ENCODE assay signal across 8 cellular contexts in genomic region chr16:15476971-15477370, GRCh38. TPM values are rescaled to one million over a fixed set of nuclear protein-coding genes. Genes with fewer than 3 reads are reported as not detected.
DNase-seq lines count a peak whose midpoint lies in the region; ATAC-seq and TF ChIP-seq lines count a peak whose summit lies in the region.
"Not testable (repeated sequence)": the region's sequence is repeated elsewhere in the genome, so short reads cannot be mapped to it uniquely, and the experiment has no call there.

No MANE protein-coding gene starts in this region.

- POLR2A ChIA-PET in activated CD4-positive, alpha-beta T cell treated with anti-CD3 and anti-CD28 coated beads, Interleukin-2, amount 10 ng/mL, durations not matched to agents 7 days and 5 days (lab: Charles Lee) = not testable (repeated sequence)

- H3K9me3 Mint-ChIP-seq in activated CD4-positive, alpha-beta T cell treated with anti-CD3 and anti-CD28 coated beads, Interleukin-2, amount 10 ng/mL, durations not matched to agents 7 days and 5 days = peaks cover 10% of the 10 kb centered on the region
- not testable (repeated sequence) for H3K9me3 Mint-ChIP-seq in activated T-cell treated with anti-CD3 and anti-CD28 coated beads, Interleukin-2, amount 50 U/mL, for 24 hours; activated T-helper 2 cell treated with anti-CD3 and anti-CD28 coated beads, Interferon-gamma antibody, Interleukin-2, Interleukin-4, amounts not matched to agents 10 μg/mL and 5 μg/mL and 100 μg/mL, durations not matched to agents 14 hours and 24 hours and 36 hours; activated naive CD8-positive, alpha-beta T cell (ENCODE audit: low read depth); stimulated activated effector memory CD8-positive, alpha-beta T cell treated with anti-CD3 and anti-CD28 coated beads, Interleukin-12 subunit alpha, Interleukin-12 subunit beta, amount 100 ng/mL, for 72 hours; type B pancreatic cell

- ATAC-seq in activated CD4-positive, CD25-positive, alpha-beta regulatory T cell treated with anti-CD3 and anti-CD28 coated beads, Interleukin-2, amount 50 U/mL, for 24 hours = peak; percentile 46 to 73
- ATAC-seq in stimulated activated effector memory CD8-positive, alpha-beta T cell treated with anti-CD3 and anti-CD28 coated beads, Interleukin-12 subunit alpha, Interleukin-12 subunit beta, amount 100 ng/mL, for 72 hours = not testable (repeated sequence)

- not testable (repeated sequence) for H3K4me3 Mint-ChIP-seq in activated CD4-positive, alpha-beta T cell treated with anti-CD3 and anti-CD28 coated beads, Interleukin-2, amount 10 ng/mL, durations not matched to agents 7 days and 5 days; activated T-cell treated with anti-CD3 and anti-CD28 coated beads, Interleukin-2, amount 50 U/mL, for 24 hours; activated T-helper 2 cell treated with anti-CD3 and anti-CD28 coated beads, Interferon-gamma antibody, Interleukin-2, Interleukin-4, amounts not matched to agents 10 μg/mL and 5 μg/mL and 100 μg/mL, durations not matched to agents 14 hours and 24 hours and 36 hours (ENCODE audit: low read depth); stimulated activated effector memory CD8-positive, alpha-beta T cell treated with anti-CD3 and anti-CD28 coated beads, Interleukin-12 subunit alpha, Interleukin-12 subunit beta, amount 100 ng/mL, for 72 hours; type B pancreatic cell
- peak overlapping the region; percentile 5 for H3K4me3 Mint-ChIP-seq in activated naive CD8-positive, alpha-beta T cell

- not testable (repeated sequence) for DNase-seq in activated CD4-positive, alpha-beta T cell treated with anti-CD3 and anti-CD28 coated beads, Interleukin-2, amount 10 ng/mL, durations not matched to agents 7 days and 5 days; activated T-cell treated with anti-CD3 and anti-CD28 coated beads, Interleukin-2, amount 50 U/mL, for 24 hours; activated T-helper 2 cell treated with anti-CD3 and anti-CD28 coated beads, Interferon-gamma antibody, Interleukin-2, Interleukin-4, amounts not matched to agents 10 μg/mL and 5 μg/mL and 100 μg/mL, durations not matched to agents 14 hours and 24 hours and 36 hours (ENCODE audit: low spot score); stimulated activated effector memory CD8-positive, alpha-beta T cell treated with anti-CD3 and anti-CD28 coated beads, Interleukin-12 subunit alpha, Interleukin-12 subunit beta, amount 100 ng/mL, for 72 hours (ENCODE audit: low spot score in 2 of 2)
- DNase-seq in stimulated activated CD4-positive, alpha-beta T cell treated with anti-CD3 and anti-CD28 coated beads, Interleukin-15, amount 100 ng/mL, for 24 hours = peak; percentile 9
- peak; percentile 8 for DNase-seq in type B pancreatic cell (ENCODE audit: extremely low spot score, unreplicated experiment)

- H3K27ac Mint-ChIP-seq in activated CD4-positive, alpha-beta T cell treated with anti-CD3 and anti-CD28 coated beads, Interleukin-2, amount 10 ng/mL, durations not matched to agents 7 days and 5 days = peak overlapping the region; percentile 41
- H3K27ac Mint-ChIP-seq in activated T-cell treated with anti-CD3 and anti-CD28 coated beads, Interleukin-2, amount 50 U/mL, for 24 hours = peak overlapping the region; percentile 86
- H3K27ac Mint-ChIP-seq in activated T-helper 2 cell treated with anti-CD3 and anti-CD28 coated beads, Interferon-gamma antibody, Interleukin-2, Interleukin-4, amounts not matched to agents 10 μg/mL and 5 μg/mL and 100 μg/mL, durations not matched to agents 14 hours and 24 hours and 36 hours = peak overlapping the region; percentile 75
- H3K27ac Mint-ChIP-seq in activated naive CD8-positive, alpha-beta T cell = peak overlapping the region; percentile 36
- H3K27ac Mint-ChIP-seq in stimulated activated effector memory CD8-positive, alpha-beta T cell treated with anti-CD3 and anti-CD28 coated beads, Interleukin-12 subunit alpha, Interleukin-12 subunit beta, amount 100 ng/mL, for 72 hours = peak overlapping the region; percentile 71
- H3K27ac Mint-ChIP-seq in type B pancreatic cell = not testable (repeated sequence)

- H3K4me1 Mint-ChIP-seq in activated CD4-positive, alpha-beta T cell treated with anti-CD3 and anti-CD28 coated beads, Interleukin-2, amount 10 ng/mL, durations not matched to agents 7 days and 5 days; type B pancreatic cell (ENCODE audit: unreplicated experiment): not testable (repeated sequence)
- peaks cover 28% of the 10 kb centered on the region for H3K4me1 Mint-ChIP-seq in activated T-cell treated with anti-CD3 and anti-CD28 coated beads, Interleukin-2, amount 50 U/mL, for 24 hours (ENCODE audit: low read depth)
- H3K4me1 Mint-ChIP-seq in activated T-helper 2 cell treated with anti-CD3 and anti-CD28 coated beads, Interferon-gamma antibody, Interleukin-2, Interleukin-4, amounts not matched to agents 10 μg/mL and 5 μg/mL and 100 μg/mL, durations not matched to agents 14 hours and 24 hours and 36 hours (ENCODE audit: low read depth) = peaks cover 19% of the 10 kb centered on the region
- H3K4me1 Mint-ChIP-seq in activated naive CD8-positive, alpha-beta T cell (ENCODE audit: low read depth) = peaks cover 14% of the 10 kb centered on the region
- peaks cover 14% of the 10 kb centered on the region for H3K4me1 Mint-ChIP-seq in stimulated activated effector memory CD8-positive, alpha-beta T cell treated with anti-CD3 and anti-CD28 coated beads, Interleukin-12 subunit alpha, Interleukin-12 subunit beta, amount 100 ng/mL, for 72 hours

- not testable (repeated sequence) for TF ChIP-seq CTCF in type B pancreatic cell (conservative IDR thresholded peaks at IDR 0.05)

- CTCF ChIA-PET in activated CD4-positive, alpha-beta T cell treated with anti-CD3 and anti-CD28 coated beads, Interleukin-2, amount 10 ng/mL, durations not matched to agents 7 days and 5 days (lab: Charles Lee) = interaction anchor here (0.6 kb wide), 1 partner anchor 167 kb away, joined by 3 read pairs; no protein-coding TSS in a partner anchor

- not testable (repeated sequence) for H3K36me3 Mint-ChIP-seq in activated CD4-positive, alpha-beta T cell treated with anti-CD3 and anti-CD28 coated beads, Interleukin-2, amount 10 ng/mL, durations not matched to agents 7 days and 5 days (ENCODE audit: low read depth); activated naive CD8-positive, alpha-beta T cell; stimulated activated effector memory CD8-positive, alpha-beta T cell treated with anti-CD3 and anti-CD28 coated beads, Interleukin-12 subunit alpha, Interleukin-12 subunit beta, amount 100 ng/mL, for 72 hours; type B pancreatic cell
- H3K36me3 Mint-ChIP-seq in activated T-cell treated with anti-CD3 and anti-CD28 coated beads, Interleukin-2, amount 50 U/mL, for 24 hours (ENCODE audit: low read depth) = peaks cover 13% of the 10 kb centered on the region
- peaks cover 16% of the 10 kb centered on the region for H3K36me3 Mint-ChIP-seq in activated T-helper 2 cell treated with anti-CD3 and anti-CD28 coated beads, Interferon-gamma antibody, Interleukin-2, Interleukin-4, amounts not matched to agents 10 μg/mL and 5 μg/mL and 100 μg/mL, durations not matched to agents 14 hours and 24 hours and 36 hours (ENCODE audit: low read depth)

- intact Hi-C loops in activated T-helper 2 cell treated with anti-CD3 and anti-CD28 coated beads, Interferon-gamma antibody, Interleukin-2, Interleukin-4, amounts not matched to agents 10 μg/mL and 5 μg/mL and 100 μg/mL, durations not matched to agents 14 hours and 24 hours and 36 hours (cut with micrococcal nuclease) = not testable (repeated sequence)

- not testable (repeated sequence) for H3K27me3 Mint-ChIP-seq in activated CD4-positive, alpha-beta T cell treated with anti-CD3 and anti-CD28 coated beads, Interleukin-2, amount 10 ng/mL, durations not matched to agents 7 days and 5 days; activated T-cell treated with anti-CD3 and anti-CD28 coated beads, Interleukin-2, amount 50 U/mL, for 24 hours; activated T-helper 2 cell treated with anti-CD3 and anti-CD28 coated beads, Interferon-gamma antibody, Interleukin-2, Interleukin-4, amounts not matched to agents 10 μg/mL and 5 μg/mL and 100 μg/mL, durations not matched to agents 14 hours and 24 hours and 36 hours (ENCODE audit: low read depth); activated naive CD8-positive, alpha-beta T cell; type B pancreatic cell

RNA-seq across cellular contexts. Expression of gene BMERB1, which starts 42.6 kb away (rescaled TPM):
- 1 to 10 TPM; 3.1 to 3.2 TPM for total RNA-seq in activated CD4-positive, alpha-beta T cell treated with anti-CD3 and anti-CD28 coated beads, Interleukin-2, amount 10 ng/mL, durations not matched to agents 7 days and 5 days
- total RNA-seq in activated T-helper 2 cell treated with anti-CD3 and anti-CD28 coated beads, Interferon-gamma antibody, Interleukin-2, Interleukin-4, amounts not matched to agents 10 μg/mL and 5 μg/mL and 100 μg/mL, durations not matched to agents 14 hours and 24 hours and 36 hours = 10.6 and 12.8 TPM in 2 replicates
- total RNA-seq in type B pancreatic cell (ENCODE audit: low replicate concordance) = 5.2 and 26.4 TPM in 2 replicates
